In the genomic region with DNA sequence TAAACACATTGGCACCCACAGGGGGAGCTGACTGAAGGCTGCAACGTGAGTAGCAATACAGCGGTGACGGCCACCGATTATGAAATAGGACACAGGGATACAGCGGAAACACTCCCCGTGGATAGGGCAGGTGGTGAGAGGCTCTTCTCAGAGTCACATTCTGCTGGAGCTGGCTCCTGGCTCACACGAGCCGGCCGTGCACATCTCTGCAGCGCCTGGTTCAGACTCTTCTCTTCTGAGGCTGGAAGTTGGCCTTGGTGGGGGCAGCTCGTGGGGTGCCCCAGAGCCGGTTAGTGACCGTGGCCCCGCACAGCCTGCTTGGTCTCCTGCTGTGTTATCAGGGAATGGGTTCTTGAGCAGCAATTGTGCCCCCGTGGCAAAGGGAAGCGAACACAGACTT, we compare ENCODE assay signal across 22 cellular contexts.
DNase-seq lines count a peak whose midpoint lies in the region; ATAC-seq and TF ChIP-seq lines count a peak whose summit lies in the region.
"Had no signal": no experiment of that assay in that cellular context is flagged by ENCODE, and none has a peak within 500 bp of the region (broad histone marks: within the 10 kb centered on the region; RNA-seq: fewer than 3 reads in every experiment).

No MANE protein-coding gene starts in this region.

- intact Hi-C loops in left colon (cut with DNase I, micrococcal nuclease), result no loop called here

- no peak overlapping the region for H2BK20ac ChIP-seq in H9 (ENCODE audit: low read depth, low read length, poor library complexity, severe bottlenecking)

- H2BK15ac ChIP-seq in neuronal stem cell (ENCODE audit: low read length) (no peak overlapping the region), H9 (ENCODE audit: low read depth, low read length) (no peak overlapping the region)

- H3K23ac ChIP-seq in neuronal stem cell (ENCODE audit: low read depth, low read length, poor library complexity), result peak overlapping the region; percentile 43
- H3K23ac ChIP-seq in H9 (ENCODE audit: insufficient read length, low read depth, low read length), result no peak overlapping the region

- H3K36me3 ChIP-seq in H7 (replicated peaks; ENCODE audit: control insufficient read depth, insufficient read depth, low read length) (no peaks in the 10 kb centered on the region), neuronal stem cell (replicated peaks in 1 of 2; ENCODE audit: control insufficient read depth in 2 of 2, insufficient read depth in 2 of 2, low read length in 2 of 2) (no peaks in the 10 kb centered on the region)
- H3K36me3 ChIP-seq: BE2C; BLaER1 treated with 17β-estradiol and CSF1 and Interleukin-3, amounts not matched to agents 10 nM and 100 nM had no signal

- H3K27me3 Mint-ChIP-seq in H9 (ENCODE audit: low read depth), result peaks cover 81% of the 10 kb centered on the region

- no peak overlapping the region for H4K91ac ChIP-seq in neuronal stem cell (ENCODE audit: low read depth, low read length, poor library complexity)
- H4K91ac ChIP-seq in H9 (ENCODE audit: insufficient read length, low read depth, low read length), result no peak overlapping the region

- no peaks in the 10 kb centered on the region for H3K4me1 Mint-ChIP-seq in H9
- H3K4me1 Mint-ChIP-seq: CD14-positive monocyte; CD8-positive, alpha-beta memory T cell; GM23338 had no signal

- H3K56ac ChIP-seq in H9 (ENCODE audit: insufficient read length, low read depth, low read length), result no peak overlapping the region

- H4K8ac ChIP-seq in neuronal stem cell (ENCODE audit: low read depth, low read length) (no peak overlapping the region), H9 (replicated peaks; ENCODE audit: insufficient read length, low read depth, low read length) (no peak overlapping the region)

- H3K4me2 ChIP-seq in neuronal stem cell (ENCODE audit: insufficient read depth, low read length, poor library complexity, severe bottlenecking), result no peak overlapping the region
- H3K4me2 ChIP-seq in H9 (ENCODE audit: insufficient read depth, insufficient read length, low read length), result no peak overlapping the region
- H3K4me2 ChIP-seq: A549; BLaER1 treated with 17β-estradiol and CSF1 and Interleukin-3, amounts not matched to agents 10 nM and 100 nM; GM23338 had no signal

- H3K18ac ChIP-seq in neuronal stem cell (ENCODE audit: low read length), result peak overlapping the region; percentile 19
- H3K18ac ChIP-seq in H9 (ENCODE audit: insufficient read length, low read depth, low read length), result no peak overlapping the region

- H3K27me3 ChIP-seq in H7 (ENCODE audit: control insufficient read depth, insufficient read depth, low read length) (no peaks in the 10 kb centered on the region), neuronal stem cell (ENCODE audit: control insufficient read depth in 3 of 3, insufficient read depth in 3 of 3, low read depth in 1 of 3, low read length in 3 of 3) (peaks cover 0 to 46% (median 0%) of the 10 kb centered on the region in 3 experiments), H9 (ENCODE audit: insufficient read depth, low read length) (no peaks in the 10 kb centered on the region; the same call in 1 of the 2 replicates)

- no peak overlapping the region for H4K5ac ChIP-seq in H9 (ENCODE audit: insufficient read length, low read depth, low read length)

- no peak overlapping the region for H3K14ac ChIP-seq in neuronal stem cell (ENCODE audit: low read length)
- H3K14ac ChIP-seq in H9 (ENCODE audit: insufficient read depth, low read length), result no peak overlapping the region; the same call in 1 of the 2 replicates

- H2BK5ac ChIP-seq in neuronal stem cell (ENCODE audit: low read length), result no peak overlapping the region
- no peak overlapping the region for H2BK5ac ChIP-seq in H9 (ENCODE audit: insufficient read length, low read length)

- no peak overlapping the region for H3K4me3 ChIP-seq in H7 (ENCODE audit: insufficient read depth, low read depth, low read length)
- no peak overlapping the region for H3K4me3 ChIP-seq in neuronal stem cell (ENCODE audit: low read length in 2 of 2)
- H3K4me3 ChIP-seq: A549; BLaER1 treated with 17β-estradiol and CSF1 and Interleukin-3, amounts not matched to agents 10 nM and 100 nM; GM12878; GM23338 had no signal

- H3K4me3 Mint-ChIP-seq in H9, result no peak overlapping the region
- H3K4me3 Mint-ChIP-seq: CD14-positive monocyte; CD4-positive, alpha-beta T cell; CD8-positive, alpha-beta memory T cell; GM23338 had no signal

- H2BK12ac ChIP-seq in neuronal stem cell (ENCODE audit: low read length), result no peak overlapping the region
- no peak overlapping the region for H2BK12ac ChIP-seq in H9 (ENCODE audit: insufficient read length, low read depth, low read length)

- H2AK5ac ChIP-seq in neuronal stem cell (ENCODE audit: low read depth, low read length) (no peak overlapping the region), H9 (ENCODE audit: insufficient read length, low read length) (no peak overlapping the region)

- H3K4me1 ChIP-seq in neuronal stem cell (ENCODE audit: control insufficient read depth in 2 of 2, insufficient read depth in 1 of 2, low read depth in 1 of 2, low read length in 2 of 2) (no peaks in the 10 kb centered on the region), H9 (ENCODE audit: insufficient read depth, low read length) (no peaks in the 10 kb centered on the region)
- H3K4me1 ChIP-seq: A549; BE2C; BLaER1 treated with 17β-estradiol and CSF1 and Interleukin-3, amounts not matched to agents 10 nM and 100 nM had no signal

- peaks cover 0 to 2% of the 10 kb centered on the region in 2 donors for H3K9me3 ChIP-seq in neuronal stem cell (replicated peaks in 1 of 2; ENCODE audit: control insufficient read depth in 2 of 2, insufficient read depth in 1 of 2, low read depth in 1 of 2, low read length in 2 of 2)
- no peaks in the 10 kb centered on the region for H3K9me3 ChIP-seq in H9 (ENCODE audit: control insufficient read depth, low read depth, low read length)
- H3K9me3 ChIP-seq: A549, BE2C had no signal

- H3K23me2 ChIP-seq in H9 (ENCODE audit: insufficient read length, low read depth, low read length, poor library complexity, severe bottlenecking), result no peaks in the 10 kb centered on the region

- DNase-seq in H7, result peak; percentile 42
- peak; percentile 35 for DNase-seq in NCI-H2107 treated with DMSO at 0.1 percent for 48 hours (lab: John Stamatoyannopoulos, UW; ENCODE audit: unreplicated experiment)
- no peak for DNase-seq in neuronal stem cell (ENCODE audit: low spot score)
- DNase-seq in left colon, result no peak
- no peak for DNase-seq in H9
- DNase-seq: 8988T; ACHN; AML-193; BE2C; CD4-positive, alpha-beta T cell; CD8-positive, alpha-beta memory T cell; DMS 273 treated with DMSO at 0.1 percent for 48 hours; DMS79; EL; GDM1; HCEC 1CT had no signal

- H3K79me1 ChIP-seq in neuronal stem cell (ENCODE audit: low read depth, low read length) (no peaks in the 10 kb centered on the region), H9 (ENCODE audit: insufficient read depth, low read depth, low read length, poor library complexity, severe bottlenecking) (no peaks in the 10 kb centered on the region)

- WGBS in neuronal stem cell (ENCODE audit: extremely low coverage in 2 of 2, insufficient read length in 2 of 2, insufficient replicate concordance in 1 of 2), 2 donors, result no CpG with 5 or more reads among the region's 16 CpGs
- no CpG with 5 or more reads among the region's 16 CpGs for WGBS in H9 (ENCODE audit: extremely low coverage, insufficient read length, low lambda C conversion rate)

- H2AFZ ChIP-seq in neuronal stem cell (ENCODE audit: low read length), result no peak overlapping the region
- H2AFZ ChIP-seq in H9 (ENCODE audit: low read length), result no peak overlapping the region
- H2AFZ ChIP-seq: GM23338 had no signal

- H3K27ac Mint-ChIP-seq in H9, result no peak overlapping the region
- H3K27ac Mint-ChIP-seq: CD4-positive, alpha-beta T cell; GM23338 had no signal

- H3K36me3 Mint-ChIP-seq in H9 (ENCODE audit: insufficient read depth in 1 of 3, low read depth in 3 of 3), result peaks cover 0 to 3% (median 0%) of the 10 kb centered on the region in 3 experiments; a peak in 2 of 7 replicates
- H3K36me3 Mint-ChIP-seq: CD14-positive monocyte; CD8-positive, alpha-beta memory T cell had no signal

- no peak for ATAC-seq in left colon
- no peak for ATAC-seq in GM21786 (IDR thresholded peaks at IDR 0.05; ENCODE audit: unreplicated experiment)
- ATAC-seq: A549, GM12878, GM23338 had no signal

- H3K9me3 Mint-ChIP-seq in H9, result peaks cover 7 to 8% of the 10 kb centered on the region in 2 experiments; a peak in 4 of 5 replicates
- H3K9me3 Mint-ChIP-seq: CD4-positive, alpha-beta T cell had no signal

- no peak overlapping the region for H3T11ph ChIP-seq in H9 (ENCODE audit: low read length)

- no peak overlapping the region for H2BK120ac ChIP-seq in neuronal stem cell (ENCODE audit: low read depth, low read length)
- H2BK120ac ChIP-seq in H9 (ENCODE audit: low read depth, low read length, poor library complexity, severe bottlenecking), result no peak overlapping the region

- no peaks in the 10 kb centered on the region for H4K20me1 ChIP-seq in H9 (ENCODE audit: control insufficient read depth, insufficient read depth, insufficient read length)

- no peak overlapping the region for H3K4ac ChIP-seq in neuronal stem cell (ENCODE audit: low read length)
- H3K4ac ChIP-seq in H9 (ENCODE audit: low read depth, low read length), result no peak overlapping the region

- no peak for TF ChIP-seq CTCF in H9 (conservative IDR thresholded peaks at IDR 0.05)

- H3K9ac ChIP-seq in neuronal stem cell (ENCODE audit: low read depth, low read length, poor library complexity), result no peak overlapping the region
- no peak overlapping the region for H3K9ac ChIP-seq in H9 (ENCODE audit: extremely low read depth, insufficient read length, low read length)
- H3K9ac ChIP-seq: BLaER1 treated with 17β-estradiol and CSF1 and Interleukin-3, amounts not matched to agents 10 nM and 100 nM had no signal

- H3K79me2 ChIP-seq in H9 (ENCODE audit: insufficient read depth, low read length), result no peaks in the 10 kb centered on the region

- H3K27ac ChIP-seq in neuronal stem cell (replicated peaks; ENCODE audit: low read length) (no peak overlapping the region), H9 (ENCODE audit: insufficient read length, low read depth, low read length) (no peak overlapping the region)
- H3K27ac ChIP-seq: A549; BLaER1 treated with 17β-estradiol and CSF1 and Interleukin-3, amounts not matched to agents 10 nM and 100 nM had no signal

Comparison
In these comparisons a context has a peak if more than half of its experiments do, and no peak if none do; other contexts are left out.
1. DNase-seq: peak in H7 (single experiment) and NCI-H2107 treated with DMSO at 0.1 percent for 48 hours (single experiment); none in neuronal stem cell (single experiment), left colon (0 of 2) and H9 (single experiment).